8 cellular contexts compared by ENCODE assay signal in genomic region chr22:39502789-39503464, GRCh38. TPM values are rescaled to one million over a fixed set of nuclear protein-coding genes. Genes with fewer than 3 reads are reported as not detected.
DNase-seq lines count a peak whose midpoint lies in the region; ATAC-seq, FAIRE-seq and TF ChIP-seq lines count a peak whose summit lies in the region.

No MANE protein-coding gene starts in this region.

- dilution Hi-C loops in keratinocyte (cut with MboI; ENCODE audit: extremely low pct_ligation_motif_present, low sequenced_read_pairs) = no loop called here

- H3K79me2 ChIP-seq in keratinocyte (ENCODE audit: control insufficient read depth, insufficient read depth, low read length) = peaks cover 50% of the 10 kb centered on the region

- H3K4me2 ChIP-seq in keratinocyte (ENCODE audit: control insufficient read depth, extremely low read depth, insufficient read depth, low read depth, low read length) = peak overlapping the region; percentile 100

- no peaks in the 10 kb centered on the region for H3K9me3 Mint-ChIP-seq in activated naive CD4-positive, alpha-beta T cell treated with anti-CD3 and anti-CD28 coated beads, Interleukin-2, amount 50 U/mL, for 72 hours

- H3K9ac ChIP-seq in keratinocyte (ENCODE audit: control insufficient read depth, extremely low read depth, insufficient read depth, low read length) = peak overlapping the region; percentile 87

- H3K9me3 ChIP-seq in heart right ventricle = no peaks in the 10 kb centered on the region
- H3K9me3 ChIP-seq in keratinocyte (ENCODE audit: control insufficient read depth, low read depth, low read length) = no peaks in the 10 kb centered on the region
- H3K9me3 ChIP-seq in thymus (ENCODE audit: control insufficient read depth) = no peaks in the 10 kb centered on the region

- peaks cover 22 to 44% of the 10 kb centered on the region in 2 donors for H3K36me3 Mint-ChIP-seq in activated naive CD4-positive, alpha-beta T cell treated with anti-CD3 and anti-CD28 coated beads, Interleukin-2, amount 50 U/mL, for 72 hours

- DNase-seq in heart right ventricle = no peak
- no peak for DNase-seq in left ventricle myocardium superior
- DNase-seq in activated naive CD4-positive, alpha-beta T cell treated with anti-CD3 and anti-CD28 coated beads, Interleukin-2, amount 50 U/mL, for 72 hours (ENCODE audit: low spot score in 2 of 2) = no peak
- DNase-seq in keratinocyte (ENCODE audit: low read depth, low spot score) = no peak
- DNase-seq in NCI-H2029 treated with DMSO at 0.1 percent for 48 hours (lab: John Stamatoyannopoulos, UW) = no peak
- no peak for DNase-seq in cerebellar cortex (ENCODE audit: low spot score)

- no peaks in the 10 kb centered on the region for H4K20me1 ChIP-seq in keratinocyte (ENCODE audit: control insufficient read depth, extremely low read depth, insufficient read depth, low read length)

- H3K27ac ChIP-seq in heart right ventricle (peak overlapping the region; percentile 38 to 94 (median 91)), keratinocyte (ENCODE audit: control insufficient read depth, insufficient read depth, low read length) (peak overlapping the region; percentile 84), thymus (ENCODE audit: low read depth) (peak overlapping the region; percentile 87)

- H3K27me3 ChIP-seq in heart right ventricle (no peaks in the 10 kb centered on the region), keratinocyte (ENCODE audit: control insufficient read depth, extremely low read depth, insufficient read depth, low read length) (no peaks in the 10 kb centered on the region), thymus (ENCODE audit: control insufficient read depth, insufficient read depth) (no peaks in the 10 kb centered on the region)

- peak overlapping the region; percentile 73 to 99 (median 92) for H3K4me3 ChIP-seq in heart right ventricle
- peak overlapping the region; percentile 78 to 98 (median 89) for H3K4me3 ChIP-seq in keratinocyte (ENCODE audit: control insufficient read depth in 2 of 3, extremely low read depth in 1 of 3, insufficient read depth in 2 of 3, low read depth in 1 of 3, low read length in 3 of 3)
- peak overlapping the region; percentile 90 for H3K4me3 ChIP-seq in thymus (ENCODE audit: low read length)

- H3K4me1 ChIP-seq in heart right ventricle (peaks cover 26 to 73% (median 53%) of the 10 kb centered on the region in 9 donors), keratinocyte (ENCODE audit: control insufficient read depth, extremely low read depth, insufficient read depth, low read length) (peaks cover 18% of the 10 kb centered on the region), thymus (ENCODE audit: control insufficient read depth, insufficient read depth, low read length) (peaks cover 8% of the 10 kb centered on the region)

- FAIRE-seq in keratinocyte (lab: Jason Lieb, UNC) = no peak

- H2AFZ ChIP-seq in keratinocyte (ENCODE audit: control insufficient read depth, low read length) = peak overlapping the region; percentile 4

- peaks cover 0 to 43% (median 30%) of the 10 kb centered on the region in 9 donors for H3K36me3 ChIP-seq in heart right ventricle
- H3K36me3 ChIP-seq in keratinocyte (ENCODE audit: control insufficient read depth in 2 of 2, extremely low read depth in 1 of 2, insufficient read depth in 2 of 2, low read length in 2 of 2) = peaks cover 22 to 28% of the 10 kb centered on the region in 2 experiments
- peaks cover 27% of the 10 kb centered on the region for H3K36me3 ChIP-seq in thymus (ENCODE audit: control insufficient read depth, insufficient read depth)

- H3K9me1 ChIP-seq in keratinocyte (ENCODE audit: control insufficient read depth, extremely low read depth, insufficient read depth, low read length) = no peaks in the 10 kb centered on the region

- TF ChIP-seq CTCF in heart right ventricle (IDR thresholded peaks at IDR 0.05) = no peak
- no peak for TF ChIP-seq CTCF in keratinocyte (optimal IDR thresholded peaks at IDR 0.05 in 1 of 3, IDR thresholded peaks at IDR 0.05 in 1 of 3, conservative IDR thresholded peaks at IDR 0.05 in 1 of 3; ENCODE audit: extremely low read depth in 1 of 3, insufficient read depth in 2 of 3, low read length in 3 of 3)

- intact Hi-C loops in heart right ventricle (cut with DNase I) (loop anchor here in 4 of 10 donors (1.0 to 10.0 kb wide), 4 partner anchors 16 to 98 kb away; partner anchors contain the start of gene ATF4 (in 2 of the 4)), left ventricle myocardium superior (cut with micrococcal nuclease) (no loop called here)

- H3K27ac Mint-ChIP-seq in activated naive CD4-positive, alpha-beta T cell treated with anti-CD3 and anti-CD28 coated beads, Interleukin-2, amount 50 U/mL, for 72 hours = peak overlapping the region; percentile 58 to 92

- ATAC-seq in heart right ventricle (no peak), left ventricle myocardium superior (no peak), HG02973 (IDR thresholded peaks at IDR 0.05; ENCODE audit: unreplicated experiment) (no peak)
- no peak for ATAC-seq in activated naive CD4-positive, alpha-beta T cell treated with anti-CD3 and anti-CD28 coated beads, Interleukin-2, amount 50 U/mL, for 72 hours

- 7 to 10% methylated on average over 18 of the region's 18 CpGs for WGBS in heart right ventricle, 2 donors
- WGBS in thymus = 11% methylated on average over 18 of the region's 18 CpGs

RNA-seq across cellular contexts. Expression of gene MIEF1, which starts 0.8 kb away (rescaled TPM):
- total RNA-seq in heart right ventricle (10 to 100 TPM; 12.8 to 35.8 (median 17.5) TPM), left ventricle myocardium superior (16.1 TPM)
- polyA plus RNA-seq in heart right ventricle (1 to 10 TPM; 7.0 to 9.1 TPM), keratinocyte (13.8 to 27.6 TPM (median 18.4 TPM) in 3 replicates), thymus (8.7 TPM)
- total RNA-seq in activated naive CD4-positive, alpha-beta T cell treated with anti-CD3 and anti-CD28 coated beads, Interleukin-2, amount 50 U/mL, for 72 hours = 10 to 100 TPM; 37.5 to 52.2 TPM
- 6.3 TPM for polyA plus RNA-seq in keratinocyte (2011; ENCODE audit: low read depth)
- 22.8 and 24.0 TPM in 2 replicates for polyA plus RNA-seq in keratinocyte (2011; cell fraction: cytosol; rRNA removed)
- 23.9 and 24.4 TPM in 2 replicates for polyA plus RNA-seq in keratinocyte (2011; cell fraction: nucleus; rRNA removed)
- polyA plus RNA-seq in keratinocyte (2012; ENCODE audit: low replicate concordance) = 13.7 and 26.1 TPM in 2 replicates
- polyA minus RNA-seq in keratinocyte = 22.7 to 51.9 TPM (median 30.8 TPM) in 3 replicates
- 26.7 TPM for polyA minus RNA-seq in keratinocyte (2011; cell fraction: cytosol; rRNA and poly(A)+ RNA removed)
- 20.7 and 28.1 TPM in 2 replicates for polyA minus RNA-seq in keratinocyte (2011; cell fraction: nucleus; rRNA and poly(A)+ RNA removed)

RNA-seq across cellular contexts. Expression of gene ATF4, which starts 17.4 kb away (rescaled TPM):
- total RNA-seq in heart right ventricle (100 to 1,000 TPM in 9 of 10 donors, 10 to 100 TPM in 1; 95.2 to 319 (median 133) TPM), left ventricle myocardium superior (214 TPM)
- polyA plus RNA-seq in heart right ventricle (100 to 1,000 TPM; 439 to 637 TPM), keratinocyte (590 to 629 TPM (median 597 TPM) in 3 replicates), thymus (520 TPM)
- 100 to 1,000 TPM; 460 to 506 TPM for total RNA-seq in activated naive CD4-positive, alpha-beta T cell treated with anti-CD3 and anti-CD28 coated beads, Interleukin-2, amount 50 U/mL, for 72 hours
- polyA plus RNA-seq in keratinocyte (2011; ENCODE audit: low read depth) = 405 TPM
- 667 and 669 TPM in 2 replicates for polyA plus RNA-seq in keratinocyte (2011; cell fraction: cytosol; rRNA removed)
- polyA plus RNA-seq in keratinocyte (2011; cell fraction: nucleus; rRNA removed) = 723 and 754 TPM in 2 replicates
- polyA plus RNA-seq in keratinocyte (2012; ENCODE audit: low replicate concordance) = 334 and 628 TPM in 2 replicates
- 96.8 to 185 TPM (median 173 TPM) in 3 replicates for polyA minus RNA-seq in keratinocyte
- 150 TPM for polyA minus RNA-seq in keratinocyte (2011; cell fraction: cytosol; rRNA and poly(A)+ RNA removed)
- polyA minus RNA-seq in keratinocyte (2011; cell fraction: nucleus; rRNA and poly(A)+ RNA removed) = 73.9 and 83.2 TPM in 2 replicates

RNA-seq across cellular contexts. Expression of gene RPS19BP1, which starts 29.6 kb away (rescaled TPM):
- 10 to 100 TPM; 31.3 to 64.0 (median 37.2) TPM for total RNA-seq in heart right ventricle
- 100 to 1,000 TPM; 154 to 222 TPM for polyA plus RNA-seq in heart right ventricle
- total RNA-seq in left ventricle myocardium superior = 58.1 TPM
- 10 to 100 TPM; 47.6 to 64.2 TPM for total RNA-seq in activated naive CD4-positive, alpha-beta T cell treated with anti-CD3 and anti-CD28 coated beads, Interleukin-2, amount 50 U/mL, for 72 hours
- 66.1 to 70.7 TPM (median 67.3 TPM) in 3 replicates for polyA plus RNA-seq in keratinocyte
- polyA plus RNA-seq in keratinocyte (2011; ENCODE audit: low read depth) = 91.2 TPM
- polyA plus RNA-seq in keratinocyte (2011; cell fraction: cytosol; rRNA removed) = 37.2 and 76.5 TPM in 2 replicates
- 25.9 and 26.1 TPM in 2 replicates for polyA plus RNA-seq in keratinocyte (2011; cell fraction: nucleus; rRNA removed)
- polyA plus RNA-seq in keratinocyte (2012; ENCODE audit: low replicate concordance) = 52.4 and 75.3 TPM in 2 replicates
- 8.6 to 9.8 TPM (median 8.7 TPM) in 3 replicates for polyA minus RNA-seq in keratinocyte
- 36.4 TPM for polyA minus RNA-seq in keratinocyte (2011; cell fraction: cytosol; rRNA and poly(A)+ RNA removed)
- 6.0 and 6.7 TPM in 2 replicates for polyA minus RNA-seq in keratinocyte (2011; cell fraction: nucleus; rRNA and poly(A)+ RNA removed)
- polyA plus RNA-seq in thymus = 127 TPM

RNA-seq across cellular contexts. Expression of gene MGAT3, which starts 46.1 kb away (rescaled TPM):
- total RNA-seq in heart right ventricle (10 to 100 TPM in 1 of 10 donors, 1 to 10 TPM in 9; 1.8 to 14.0 (median 4.3) TPM), left ventricle myocardium superior (6.3 TPM)
- polyA plus RNA-seq in heart right ventricle (1 to 10 TPM; 1.8 to 2.9 TPM), keratinocyte (not detected in 3 replicates), thymus (3.7 TPM)
- 1 to 10 TPM; 1.9 to 2.8 TPM for total RNA-seq in activated naive CD4-positive, alpha-beta T cell treated with anti-CD3 and anti-CD28 coated beads, Interleukin-2, amount 50 U/mL, for 72 hours
- not detected for polyA plus RNA-seq in keratinocyte (2011; ENCODE audit: low read depth)
- not detected in 2 replicates for polyA plus RNA-seq in keratinocyte (2011; cell fraction: cytosol; rRNA removed)
- polyA plus RNA-seq in keratinocyte (2011; cell fraction: nucleus; rRNA removed) = 0.03 TPM in 1 of 2 replicates, not detected in the other
- polyA plus RNA-seq in keratinocyte (2012; ENCODE audit: low replicate concordance) = not detected in 2 replicates
- not detected in 3 replicates for polyA minus RNA-seq in keratinocyte
- polyA minus RNA-seq in keratinocyte (2011; cell fraction: cytosol; rRNA and poly(A)+ RNA removed) = not detected
- polyA minus RNA-seq in keratinocyte (2011; cell fraction: nucleus; rRNA and poly(A)+ RNA removed) = not detected in 2 replicates
